ENCODE assay signal across 22 cellular contexts in the genomic region with DNA sequence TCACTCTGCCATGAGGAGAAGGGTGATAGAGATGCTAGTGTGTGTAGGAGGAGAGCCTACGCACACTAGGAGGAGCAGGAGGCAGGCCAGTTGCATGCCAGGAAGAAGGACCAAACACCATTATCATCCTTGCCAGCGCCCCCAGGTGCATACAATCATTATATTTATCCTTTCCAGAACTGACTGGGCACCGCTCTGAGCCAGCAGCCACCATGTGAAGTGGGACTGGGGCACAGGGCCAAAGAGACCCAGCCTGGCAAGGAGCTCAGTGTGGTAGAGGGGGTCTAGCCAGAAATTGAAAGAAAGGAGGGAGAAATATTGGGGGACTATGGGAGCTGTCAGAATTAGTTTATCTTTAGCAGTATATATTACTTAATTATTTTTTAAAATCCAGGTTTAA. TPM values are rescaled to one million over a fixed set of nuclear protein-coding genes. Genes with fewer than 3 reads are reported as not detected.
DNase-seq lines count a peak whose midpoint lies in the region; ATAC-seq, FAIRE-seq and TF ChIP-seq lines count a peak whose summit lies in the region.
"Had no signal": no experiment of that assay in that cellular context is flagged by ENCODE, and none has a peak within 500 bp of the region (broad histone marks: within the 10 kb centered on the region; RNA-seq: fewer than 3 reads in every experiment).

No MANE protein-coding gene starts in this region.

- ATAC-seq in HCT116 (peak; percentile 38), HG02840 (IDR thresholded peaks at IDR 0.05; ENCODE audit: low FRiP score, unreplicated experiment) (no peak)
- ATAC-seq: A549, GM12878 had no signal

- no peak for TF ChIP-seq POLR2A in HCT116 (IDR thresholded peaks at IDR 0.05; ENCODE audit: borderline replicate concordance, extremely low read depth, insufficient read depth, insufficient read length)

- no peaks in the 10 kb centered on the region for H4K20me1 ChIP-seq in HCT116 (ENCODE audit: insufficient read depth)

- DNase-seq in DMS79 treated with DMSO at 0.1 percent for 48 hours (lab: John Stamatoyannopoulos, UW) = peak; percentile 20
- DNase-seq in DMS79 (lab: John Stamatoyannopoulos, UW) = no peak
- no peak for DNase-seq in HCT116 (ENCODE audit: low read depth, low spot score)
- peak; percentile 79 for DNase-seq in NCI-H146 treated with DMSO at 0.1 percent for 48 hours (lab: John Stamatoyannopoulos, UW; ENCODE audit: unreplicated experiment)
- no peak for DNase-seq in nephron progenitor cell
- no peak for DNase-seq in D721Med (ENCODE audit: insufficient read length, low spot score)
- DNase-seq: AML-193; Caco-2; CD4-positive, alpha-beta T cell; DMS153; DND-41; EL; H9 had no signal

- TF ChIP-seq RAD21 in HCT116 (IDR thresholded peaks at IDR 0.05; ENCODE audit: low read depth) = no peak

- H3K27ac ChIP-seq in HCT116 (ENCODE audit: low read depth, low read length) = no peak overlapping the region
- H3K27ac ChIP-seq: 22Rv1, A549, C4-2B had no signal

- H3K9ac ChIP-seq in HCT116 (ENCODE audit: low read length) = no peak overlapping the region

- no peaks in the 10 kb centered on the region for H3K36me3 Mint-ChIP-seq in nephron progenitor cell (ENCODE audit: low read depth)

- no peaks in the 10 kb centered on the region for H3K9me2 ChIP-seq in HCT116 (ENCODE audit: insufficient read depth)

- H3K36me3 ChIP-seq in HCT116 (ENCODE audit: control insufficient read depth in 1 of 2, insufficient read depth in 2 of 2, low read length in 2 of 2) = no peaks in the 10 kb centered on the region

- H3K9me3 Mint-ChIP-seq in nephron progenitor cell = peaks cover 21% of the 10 kb centered on the region
- H3K9me3 Mint-ChIP-seq: CD4-positive, alpha-beta T cell had no signal

- H3K4me3 ChIP-seq in HCT116 (replicated peaks in 1 of 2; ENCODE audit: low read depth in 1 of 2, low read length in 2 of 2) = no peak overlapping the region
- H3K4me3 ChIP-seq: A549, GM12878 had no signal

- intact Hi-C loops in HCT116 (cut with micrococcal nuclease) = no loop called here

- no peak overlapping the region for H2AFZ ChIP-seq in HCT116 (ENCODE audit: low read depth, low read length, poor library complexity, severe bottlenecking)

- no peak overlapping the region for H3K4me3 Mint-ChIP-seq in nephron progenitor cell
- H3K4me3 Mint-ChIP-seq: CD4-positive, alpha-beta T cell; H9 had no signal

- no peak overlapping the region for H3K4me2 ChIP-seq in HCT116 (ENCODE audit: low read length)
- H3K4me2 ChIP-seq: A549 had no signal

- H3K4me1 Mint-ChIP-seq in nephron progenitor cell = no peaks in the 10 kb centered on the region
- H3K4me1 Mint-ChIP-seq: H9 had no signal

- no peak for FAIRE-seq in D721Med (lab: Jason Lieb, UNC)
- FAIRE-seq: A549, GM12878, H1 had no signal

- H3K4me1 ChIP-seq in HCT116 (ENCODE audit: control insufficient read depth in 1 of 2, insufficient read depth in 2 of 2, low read length in 2 of 2) = no peaks in the 10 kb centered on the region
- H3K4me1 ChIP-seq: A549, Caco-2 had no signal

- no TSS peak for BruUV-seq in HCT116 (replicated peaks; lab: Mats Ljungman, UMichigan)

- TF ChIP-seq CTCF in HCT116 (IDR thresholded peaks at IDR 0.05 in 2 of 3, conservative IDR thresholded peaks at IDR 0.05 in 1 of 3; ENCODE audit: borderline replicate concordance in 1 of 3, insufficient read depth in 1 of 3, low read depth in 2 of 3, low read length in 2 of 3) (no peak), nephron progenitor cell (IDR thresholded peaks at IDR 0.05) (no peak), D721Med (IDR thresholded peaks at IDR 0.05; ENCODE audit: insufficient read depth, missing control alignments) (no peak)

- H3K27me3 Mint-ChIP-seq in nephron progenitor cell (ENCODE audit: low read depth, poor library complexity) = peaks cover 6% of the 10 kb centered on the region

- POLR2A ChIA-PET in HCT116 (lab: Charles Lee) = no interaction called here

- no peaks in the 10 kb centered on the region for H3K9me3 ChIP-seq in HCT116 (ENCODE audit: control insufficient read depth in 1 of 2, insufficient read depth in 1 of 2, low read depth in 1 of 2, low read length in 2 of 2)
- H3K9me3 ChIP-seq: A549 had no signal

- H3K27ac Mint-ChIP-seq in nephron progenitor cell = peak overlapping the region; percentile 15
- H3K27ac Mint-ChIP-seq: CD4-positive, alpha-beta T cell; H9 had no signal

- H3K27me3 ChIP-seq in HCT116 (ENCODE audit: insufficient read depth, low read length) = peaks cover 5% of the 10 kb centered on the region; the same call in 1 of the 2 replicates

- H3K79me2 ChIP-seq in HCT116 (ENCODE audit: insufficient read depth, low read length) = no peaks in the 10 kb centered on the region

- CTCF ChIA-PET in HCT116 (lab: Charles Lee) = no interaction called here

- RAD21 ChIA-PET in HCT116 (lab: Charles Lee; ENCODE audit: low non-redundant PET in 1 of 2, low total read pairs in 2 of 2, uncharacterized antibody in 2 of 2, unreplicated experiment in 2 of 2) = no interaction called here

TF ChIP-seq in HCT116, 20 proteins besides CTCF, POLR2A, EP300 and RAD21:
- TF ChIP-seq, protein P1, sequence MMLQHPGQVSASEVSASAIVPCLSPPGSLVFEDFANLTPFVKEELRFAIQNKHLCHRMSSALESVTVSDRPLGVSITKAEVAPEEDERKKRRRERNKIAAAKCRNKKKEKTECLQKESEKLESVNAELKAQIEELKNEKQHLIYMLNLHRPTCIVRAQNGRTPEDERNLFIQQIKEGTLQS (IDR thresholded peaks at IDR 0.05) = no peak
- TF ChIP-seq JUND (IDR thresholded peaks at IDR 0.05) (no peak), CEBPB (IDR thresholded peaks at IDR 0.05; ENCODE audit: low read depth) (no peak), ZBTB33 (IDR thresholded peaks at IDR 0.05; ENCODE audit: extremely low read depth, insufficient replicate concordance, low read length) (no peak), ZFX (IDR thresholded peaks at IDR 0.05) (no peak), EZH2 (IDR thresholded peaks at IDR 0.05) (no peak), POLR2AphosphoS5 (IDR thresholded peaks at IDR 0.05; ENCODE audit: low read depth, low read length) (no peak), ELF1 (IDR thresholded peaks at IDR 0.05; ENCODE audit: borderline replicate concordance, low read depth) (no peak), EGR1 (IDR thresholded peaks at IDR 0.05; ENCODE audit: low read depth) (no peak)

RNA-seq across cellular contexts. Expression of gene GPR148, which starts 8.3 kb away (rescaled TPM):
- not detected for total RNA-seq in HCT116 (2021; ENCODE audit: unreplicated experiment)
- not detected in 2 replicates for polyA plus RNA-seq in HCT116 (2012)
- total RNA-seq: Caco-2; CD4-positive, alpha-beta T cell; G401; GM12878; H1; H9; HT-29 had no signal
- polyA plus RNA-seq: A549, BJ, GM12878 had no signal

RNA-seq across cellular contexts. Expression of gene AMER3, which starts 34.8 kb away (rescaled TPM):
- total RNA-seq in HCT116 (2021; ENCODE audit: unreplicated experiment) = not detected
- polyA plus RNA-seq in HCT116 (2012) = 0.01 TPM in 1 of 2 replicates, not detected in the other
- total RNA-seq: CD4-positive, alpha-beta T cell; G401; GM12878; HT-29 had no signal
- polyA plus RNA-seq: A549, BJ, GM12878 had no signal

Comparison
In these comparisons a context has a peak if more than half of its experiments do, and no peak if none do; other contexts are left out.
1. DNase-seq: peak in DMS79 treated with DMSO at 0.1 percent for 48 hours (single experiment) and NCI-H146 treated with DMSO at 0.1 percent for 48 hours (single experiment); none in DMS79 (single experiment), HCT116 (single experiment), nephron progenitor cell (single experiment) and D721Med (single experiment).